In the genomic region with DNA sequence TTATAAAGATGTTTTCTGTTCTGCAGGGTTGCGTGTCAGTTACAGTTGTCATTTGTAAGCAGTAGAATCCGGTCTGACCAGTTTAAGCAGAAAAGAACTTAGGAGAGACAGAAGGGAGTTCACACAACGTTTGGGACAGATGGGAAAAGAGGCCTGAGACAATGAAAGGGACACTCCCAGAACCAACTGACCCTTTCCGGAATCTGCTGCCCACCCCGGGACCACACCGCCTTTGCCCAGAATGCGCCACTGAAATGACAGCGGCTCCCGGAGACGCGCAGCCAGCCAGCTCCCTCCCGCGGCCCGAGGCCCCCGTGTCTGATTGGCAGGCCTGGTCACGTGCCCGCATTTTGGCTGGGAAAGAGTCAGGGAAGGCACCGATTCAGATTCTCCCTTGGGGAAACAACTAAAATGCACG, we compare ENCODE assay signal across 8 cellular contexts.
DNase-seq lines count a peak whose midpoint lies in the region; ATAC-seq and TF ChIP-seq lines count a peak whose summit lies in the region.

No MANE protein-coding gene starts in this region.

- H3K27ac Mint-ChIP-seq in endothelial cell (ENCODE audit: unreplicated experiment) (peak overlapping the region; percentile 39), mesothelial cell of epicardium (peak overlapping the region; percentile 95)

- H3K36me3 Mint-ChIP-seq in endothelial cell (ENCODE audit: low read depth, unreplicated experiment) (no peaks in the 10 kb centered on the region), mesothelial cell of epicardium (peaks cover 3% of the 10 kb centered on the region)

- DNase-seq in DMS79 (lab: John Stamatoyannopoulos, UW): peak; percentile 66
- peak; percentile 34 for DNase-seq in NCI-H524 treated with DMSO at 0.1 percent for 48 hours (lab: John Stamatoyannopoulos, UW)
- peak; percentile 29 for DNase-seq in activated CD8-positive, alpha-beta memory T cell treated with anti-CD3 and anti-CD28 coated beads, Interleukin-2, amount 50 U/mL, for 24 hours (ENCODE audit: extremely low read depth)
- DNase-seq in endothelial cell (ENCODE audit: low spot score): peak; percentile 85
- peak; percentile 61 to 80 for DNase-seq in mesothelial cell of epicardium (ENCODE audit: low spot score in 2 of 2, unreplicated experiment in 2 of 2)
- DNase-seq in stimulated activated CD8-positive, alpha-beta memory T cell treated with anti-CD3 and anti-CD28 coated beads, Interleukin-15, amount 100 ng/mL, for 24 hours (ENCODE audit: low read depth): peak; percentile 27

- ATAC-seq in HG02798 (IDR thresholded peaks at IDR 0.05; ENCODE audit: poor library complexity, unreplicated experiment) (peak; percentile 36), GM21529 (IDR thresholded peaks at IDR 0.05; ENCODE audit: unreplicated experiment) (no peak)

- TF ChIP-seq CTCF in endothelial cell (IDR thresholded peaks at IDR 0.05; ENCODE audit: unreplicated experiment) (no peak), mesothelial cell of epicardium (IDR thresholded peaks at IDR 0.05; ENCODE audit: unreplicated experiment) (no peak)

- H3K4me3 Mint-ChIP-seq in endothelial cell (ENCODE audit: unreplicated experiment) (peak overlapping the region; percentile 85), mesothelial cell of epicardium (peak overlapping the region; percentile 69)

- H3K9me3 Mint-ChIP-seq in endothelial cell (ENCODE audit: unreplicated experiment): no peaks in the 10 kb centered on the region
- H3K9me3 Mint-ChIP-seq in mesothelial cell of epicardium: peaks cover 14% of the 10 kb centered on the region

- peaks cover 6% of the 10 kb centered on the region for H3K4me1 Mint-ChIP-seq in endothelial cell (ENCODE audit: unreplicated experiment)
- peaks cover 32% of the 10 kb centered on the region for H3K4me1 Mint-ChIP-seq in mesothelial cell of epicardium

- H3K27me3 Mint-ChIP-seq in endothelial cell (ENCODE audit: unreplicated experiment) (peaks cover 4% of the 10 kb centered on the region), mesothelial cell of epicardium (ENCODE audit: low read depth) (no peaks in the 10 kb centered on the region)

Comparison
In these comparisons a context has a peak if more than half of its experiments do, and no peak if none do; other contexts are left out.
1. DNase-seq: peak in every context shown above with its lines; median percentile 85 in endothelial cell; 70 in mesothelial cell of epicardium; 66 in DMS79; 34 in NCI-H524 treated with DMSO at 0.1 percent for 48 hours; 29 in activated CD8-positive, alpha-beta memory T cell treated with anti-CD3 and anti-CD28 coated beads, Interleukin-2, amount 50 U/mL, for 24 hours; 27 in stimulated activated CD8-positive, alpha-beta memory T cell treated with anti-CD3 and anti-CD28 coated beads, Interleukin-15, amount 100 ng/mL, for 24 hours.